22 cellular contexts compared by ENCODE assay signal in genomic region chr5:61026004-61026403, GRCh38.
DNase-seq lines count a peak whose midpoint lies in the region; ATAC-seq and TF ChIP-seq lines count a peak whose summit lies in the region.
"Had no signal": no experiment of that assay in that cellular context is flagged by ENCODE, and none has a peak within 500 bp of the region (broad histone marks: within the 10 kb centered on the region; RNA-seq: fewer than 3 reads in every experiment).

No MANE protein-coding gene starts in this region.

- no peaks in the 10 kb centered on the region for H3K27me3 ChIP-seq in neural cell (ENCODE audit: insufficient read depth, low read depth, low read length)
- H3K27me3 ChIP-seq: BLaER1, SJSA1 had no signal

- no peak overlapping the region for H2AFZ ChIP-seq in neural cell (ENCODE audit: low read depth, low read length)
- H2AFZ ChIP-seq: PC-9 had no signal

- TF ChIP-seq CTCF in WTC11 (IDR thresholded peaks at IDR 0.05) (no peak), neural cell (IDR thresholded peaks at IDR 0.05; ENCODE audit: poor library complexity, severe bottlenecking) (no peak)

- peak overlapping the region; percentile 16 for H3K4me3 ChIP-seq in neural cell (ENCODE audit: low read length)
- H3K4me3 ChIP-seq: BLaER1, PC-9, SJSA1 had no signal

- peak overlapping the region; percentile 45 for H3K4me2 ChIP-seq in neural cell (ENCODE audit: low read length)
- H3K4me2 ChIP-seq: BLaER1, PC-9 had no signal

- peaks cover 5% of the 10 kb centered on the region for H3K4me1 Mint-ChIP-seq in WTC11

- POLR2A ChIA-PET in WTC11 (lab: Charles Lee) = no interaction called here

- H3K9me2 ChIP-seq in neural cell (ENCODE audit: insufficient read depth, low read length) = no peaks in the 10 kb centered on the region

- H3K27ac Mint-ChIP-seq in WTC11 = peak overlapping the region; percentile 17; the same call in 1 of the 2 replicates
- H3K27ac Mint-ChIP-seq: CD4-positive, CD25-positive, alpha-beta regulatory T cell had no signal

- no peak overlapping the region for H3K27ac ChIP-seq in neural cell (ENCODE audit: low read length)
- H3K27ac ChIP-seq: BLaER1, PC-9, SJSA1 had no signal

- H3K9me3 ChIP-seq in neural cell (ENCODE audit: low read length) = no peaks in the 10 kb centered on the region
- H3K9me3 ChIP-seq: BLaER1, SJSA1 had no signal

- no peak for ATAC-seq in WTC11
- no peak for ATAC-seq in GM18498 (IDR thresholded peaks at IDR 0.05; ENCODE audit: unreplicated experiment)
- ATAC-seq: Right ventricle myocardium inferior had no signal

- peaks cover 2% of the 10 kb centered on the region; the same call in 1 of the 2 replicates for H3K9me3 Mint-ChIP-seq in WTC11

- H3K9ac ChIP-seq in neural cell (ENCODE audit: low read length) = no peak overlapping the region
- H3K9ac ChIP-seq: BLaER1 had no signal

- H3K4me3 Mint-ChIP-seq in WTC11 = no peak overlapping the region
- H3K4me3 Mint-ChIP-seq: CD4-positive, CD25-positive, alpha-beta regulatory T cell had no signal

- H3K36me3 Mint-ChIP-seq in WTC11 = no peaks in the 10 kb centered on the region

- peak; percentile 53 for TF ChIP-seq EP300 in neural cell (conservative IDR thresholded peaks at IDR 0.05; ENCODE audit: poor library complexity, severe bottlenecking)

- H3K27me3 Mint-ChIP-seq in WTC11 (ENCODE audit: low read depth) = no peaks in the 10 kb centered on the region
- H3K27me3 Mint-ChIP-seq: CD4-positive, CD25-positive, alpha-beta regulatory T cell had no signal

- H3K36me3 ChIP-seq in neural cell (ENCODE audit: insufficient read depth, low read length) = no peaks in the 10 kb centered on the region
- H3K36me3 ChIP-seq: BLaER1, SJSA1 had no signal

- DNase-seq in NCI-H2227 treated with DMSO at 0.1 percent for 48 hours (lab: John Stamatoyannopoulos, UW) (peak; percentile 27), NCI-H2227 (lab: John Stamatoyannopoulos, UW; ENCODE audit: unreplicated experiment) (no peak), WTC11 (ENCODE audit: low spot score) (no peak), kidney tubule cell (ENCODE audit: low spot score) (no peak), GOT3 (lab: John Stamatoyannopoulos, UW) (no peak)
- DNase-seq: 8988T; CD4-positive, CD25-positive, alpha-beta regulatory T cell; HCEC 1CT; KBM-7; MV-4-11; NCI-H1105; NCI-H2029 treated with DMSO at 0.1 percent for 48 hours; NCI-H524; NCI-H774; NK-92 treated with Interleukin-12 subunit alpha and Interleukin-12 subunit beta, amount 100 ng/mL, for 24 hours; PC-9; SW 1271 had no signal

- CTCF ChIA-PET in WTC11 (lab: Charles Lee) = no interaction called here

- no peaks in the 10 kb centered on the region for H4K20me1 ChIP-seq in neural cell (ENCODE audit: insufficient read depth)

- no peak for TF ChIP-seq RAD21 in neural cell (conservative IDR thresholded peaks at IDR 0.05)

- no peaks in the 10 kb centered on the region for H3K79me2 ChIP-seq in neural cell (replicated peaks; ENCODE audit: insufficient read depth, low read length)

- no peaks in the 10 kb centered on the region for H3F3A ChIP-seq in neural cell (ENCODE audit: insufficient read depth, low read length, poor library complexity, severe bottlenecking)

TF ChIP-seq in WTC11, 78 proteins besides CTCF, POLR2A, EP300 and RAD21 (continues in another document):
- no peak for TF ChIP-seq USF2 (CRISPR knock-in tag; IDR thresholded peaks at IDR 0.05)
- TF ChIP-seq IRF1 (CRISPR knock-in tag; IDR thresholded peaks at IDR 0.05) = no peak
- no peak for TF ChIP-seq SP1 (CRISPR knock-in tag; conservative IDR thresholded peaks at IDR 0.05)
- no peak for TF ChIP-seq NR2C2 (CRISPR knock-in tag; IDR thresholded peaks at IDR 0.05)
- no peak for TF ChIP-seq MLX (CRISPR knock-in tag; IDR thresholded peaks at IDR 0.05)

TF ChIP-seq in neural cell, 6 proteins besides CTCF, POLR2A, EP300 and RAD21:
- no peak for TF ChIP-seq MXI1 (conservative IDR thresholded peaks at IDR 0.05; ENCODE audit: poor library complexity, severe bottlenecking)
- peak; percentile 54 for TF ChIP-seq POLR2AphosphoS5 (IDR thresholded peaks at IDR 0.05)
- TF ChIP-seq TAF1 (IDR thresholded peaks at IDR 0.05; ENCODE audit: low read depth) = no peak
- TF ChIP-seq REST (IDR thresholded peaks at IDR 0.05; ENCODE audit: borderline replicate concordance) = no peak
